ENCODE assay signal across 1 cellular context in the genomic region with DNA sequence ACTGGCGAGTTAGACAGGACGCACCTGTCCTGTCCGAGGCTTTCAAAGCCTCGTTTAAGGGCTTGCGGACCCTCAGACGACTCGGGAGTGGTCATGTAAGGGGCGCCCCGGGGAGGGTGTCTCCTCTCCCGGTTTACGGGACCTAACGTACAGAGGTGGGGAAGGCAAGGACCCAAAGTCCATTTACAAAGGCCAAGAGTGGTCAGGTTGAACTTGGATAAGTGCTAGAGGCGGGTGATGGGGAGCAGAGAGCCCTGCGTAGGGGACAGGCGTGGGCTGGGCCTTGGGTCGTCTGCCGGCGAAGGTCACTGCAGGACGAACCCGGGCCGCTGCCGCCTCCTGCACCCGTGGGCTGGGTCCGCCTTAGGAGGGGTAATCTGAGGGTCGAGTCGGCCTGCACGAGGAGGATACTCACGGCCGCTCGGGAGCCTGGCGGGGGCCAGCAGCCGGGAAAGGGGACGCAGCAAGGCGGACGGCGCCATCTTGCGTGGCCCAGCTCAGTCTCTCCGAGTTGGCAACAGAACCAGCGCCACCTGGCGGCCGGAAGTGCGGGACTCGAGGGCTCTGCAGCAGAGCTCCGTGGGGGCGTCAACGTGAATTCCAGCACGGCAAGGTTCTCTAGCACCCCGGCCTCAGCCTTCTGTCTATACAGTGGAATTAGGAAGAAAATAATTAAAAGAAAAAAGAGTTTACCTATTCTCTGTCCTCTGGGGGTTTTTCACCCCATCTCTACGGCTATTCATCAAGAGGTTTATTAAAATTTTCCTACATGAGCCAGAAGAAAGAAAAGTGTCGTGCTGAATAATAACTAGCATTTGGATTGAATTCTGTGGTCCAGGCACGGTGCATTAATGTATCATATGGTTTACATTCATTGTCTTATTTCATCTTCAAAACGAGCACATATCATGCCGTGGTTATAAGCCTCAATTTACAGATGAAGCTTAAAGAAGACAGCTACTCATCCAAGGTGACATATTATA.
TF ChIP-seq lines count a peak whose summit lies in the region.

No MANE protein-coding gene starts in this region.

TF ChIP-seq in K562, 482 proteins besides CTCF, POLR2A, EP300 and RAD21 (continued from another document and continues in another):
- TF ChIP-seq PHTF2 (CRISPR knock-in tag; IDR thresholded peaks at IDR 0.05) (no peak), NR4A1 (CRISPR knock-in tag; IDR thresholded peaks at IDR 0.05) (no peak), NR4A1 (tag; IDR thresholded peaks at IDR 0.05) (peak; percentile 36; the same call in 1 of the 2 replicates), TARDBP (IDR thresholded peaks at IDR 0.05) (0 out of 2 replicates have a peak, but pooled peaks have one; percentile 29), MYNN (IDR thresholded peaks at IDR 0.05) (peak; percentile 64; the same call in 1 of the 2 replicates), MYNN (CRISPR knock-in tag; IDR thresholded peaks at IDR 0.05) (no peak), TEAD2 (tag; IDR thresholded peaks at IDR 0.05) (no peak), SIN3B (IDR thresholded peaks at IDR 0.05; ENCODE audit: low read depth) (peak; percentile 75; the same call in 1 of the 2 replicates), NELFE (IDR thresholded peaks at IDR 0.05; ENCODE audit: insufficient read depth, insufficient read length) (no peak), BCOR (IDR thresholded peaks at IDR 0.05) (no peak), TAF7 (tag; IDR thresholded peaks at IDR 0.05) (peak; percentile 97), MCM7 (IDR thresholded peaks at IDR 0.05) (no peak), HDAC1 (IDR thresholded peaks at IDR 0.05) (peak in 1 of 2 experiments; percentile 66; a peak in 1 of 4 replicates), ZNF830 (CRISPR knock-in tag; IDR thresholded peaks at IDR 0.05) (no peak), YY1 (IDR thresholded peaks at IDR 0.05; ENCODE audit: borderline replicate concordance in 1 of 3, control insufficient read depth in 1 of 3, extremely low read depth in 1 of 3, insufficient read depth in 3 of 3, insufficient read length in 1 of 3, insufficient replicate concordance in 2 of 3, low read depth in 1 of 3, low read length in 2 of 3) (peak; percentile 94 to 99 (median 97)), CBX1 (IDR thresholded peaks at IDR 0.05; ENCODE audit: low read depth) (peak; percentile 72; the same call in 1 of the 2 replicates), ETV1 (tag; conservative IDR thresholded peaks at IDR 0.05; ENCODE audit: low read depth) (peak; percentile 100), THRAP3 (IDR thresholded peaks at IDR 0.05; ENCODE audit: borderline replicate concordance) (no peak), NFXL1 (CRISPR knock-in tag; IDR thresholded peaks at IDR 0.05) (no peak), FIP1L1 (IDR thresholded peaks at IDR 0.05; ENCODE audit: low read depth, low read length, poor library complexity, severe bottlenecking) (peak; percentile 68)
- TF ChIP-seq, protein P1, sequence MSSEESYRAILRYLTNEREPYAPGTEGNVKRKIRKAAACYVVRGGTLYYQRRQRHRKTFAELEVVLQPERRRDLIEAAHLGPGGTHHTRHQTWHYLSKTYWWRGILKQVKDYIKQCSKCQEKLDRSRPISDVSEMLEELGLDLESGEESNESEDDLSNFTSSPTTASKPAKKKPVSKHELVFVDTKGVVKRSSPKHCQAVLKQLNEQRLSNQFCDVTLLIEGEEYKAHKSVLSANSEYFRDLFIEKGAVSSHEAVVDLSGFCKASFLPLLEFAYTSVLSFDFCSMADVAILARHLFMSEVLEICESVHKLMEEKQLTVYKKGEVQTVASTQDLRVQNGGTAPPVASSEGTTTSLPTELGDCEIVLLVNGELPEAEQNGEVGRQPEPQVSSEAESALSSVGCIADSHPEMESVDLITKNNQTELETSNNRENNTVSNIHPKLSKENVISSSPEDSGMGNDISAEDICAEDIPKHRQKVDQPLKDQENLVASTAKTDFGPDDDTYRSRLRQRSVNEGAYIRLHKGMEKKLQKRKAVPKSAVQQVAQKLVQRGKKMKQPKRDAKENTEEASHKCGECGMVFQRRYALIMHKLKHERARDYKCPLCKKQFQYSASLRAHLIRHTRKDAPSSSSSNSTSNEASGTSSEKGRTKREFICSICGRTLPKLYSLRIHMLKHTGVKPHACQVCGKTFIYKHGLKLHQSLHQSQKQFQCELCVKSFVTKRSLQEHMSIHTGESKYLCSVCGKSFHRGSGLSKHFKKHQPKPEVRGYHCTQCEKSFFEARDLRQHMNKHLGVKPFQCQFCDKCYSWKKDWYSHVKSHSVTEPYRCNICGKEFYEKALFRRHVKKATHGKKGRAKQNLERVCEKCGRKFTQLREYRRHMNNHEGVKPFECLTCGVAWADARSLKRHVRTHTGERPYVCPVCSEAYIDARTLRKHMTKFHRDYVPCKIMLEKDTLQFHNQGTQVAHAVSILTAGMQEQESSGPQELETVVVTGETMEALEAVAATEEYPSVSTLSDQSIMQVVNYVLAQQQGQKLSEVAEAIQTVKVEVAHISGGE (CRISPR knock-in tag; IDR thresholded peaks at IDR 0.05) = peak in 2 of 3 experiments; percentile 46 to 70; a peak in 2 of 6 replicates
- TF ChIP-seq, protein P2, sequence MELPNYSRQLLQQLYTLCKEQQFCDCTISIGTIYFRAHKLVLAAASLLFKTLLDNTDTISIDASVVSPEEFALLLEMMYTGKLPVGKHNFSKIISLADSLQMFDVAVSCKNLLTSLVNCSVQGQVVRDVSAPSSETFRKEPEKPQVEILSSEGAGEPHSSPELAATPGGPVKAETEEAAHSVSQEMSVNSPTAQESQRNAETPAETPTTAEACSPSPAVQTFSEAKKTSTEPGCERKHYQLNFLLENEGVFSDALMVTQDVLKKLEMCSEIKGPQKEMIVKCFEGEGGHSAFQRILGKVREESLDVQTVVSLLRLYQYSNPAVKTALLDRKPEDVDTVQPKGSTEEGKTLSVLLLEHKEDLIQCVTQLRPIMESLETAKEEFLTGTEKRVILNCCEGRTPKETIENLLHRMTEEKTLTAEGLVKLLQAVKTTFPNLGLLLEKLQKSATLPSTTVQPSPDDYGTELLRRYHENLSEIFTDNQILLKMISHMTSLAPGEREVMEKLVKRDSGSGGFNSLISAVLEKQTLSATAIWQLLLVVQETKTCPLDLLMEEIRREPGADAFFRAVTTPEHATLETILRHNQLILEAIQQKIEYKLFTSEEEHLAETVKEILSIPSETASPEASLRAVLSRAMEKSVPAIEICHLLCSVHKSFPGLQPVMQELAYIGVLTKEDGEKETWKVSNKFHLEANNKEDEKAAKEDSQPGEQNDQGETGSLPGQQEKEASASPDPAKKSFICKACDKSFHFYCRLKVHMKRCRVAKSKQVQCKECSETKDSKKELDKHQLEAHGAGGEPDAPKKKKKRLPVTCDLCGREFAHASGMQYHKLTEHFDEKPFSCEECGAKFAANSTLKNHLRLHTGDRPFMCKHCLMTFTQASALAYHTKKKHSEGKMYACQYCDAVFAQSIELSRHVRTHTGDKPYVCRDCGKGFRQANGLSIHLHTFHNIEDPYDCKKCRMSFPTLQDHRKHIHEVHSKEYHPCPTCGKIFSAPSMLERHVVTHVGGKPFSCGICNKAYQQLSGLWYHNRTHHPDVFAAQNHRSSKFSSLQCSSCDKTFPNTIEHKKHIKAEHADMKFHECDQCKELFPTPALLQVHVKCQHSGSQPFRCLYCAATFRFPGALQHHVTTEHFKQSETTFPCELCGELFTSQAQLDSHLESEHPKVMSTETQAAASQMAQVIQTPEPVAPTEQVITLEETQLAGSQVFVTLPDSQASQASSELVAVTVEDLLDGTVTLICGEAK (IDR thresholded peaks at IDR 0.05) = peak; percentile 69
- TF ChIP-seq, protein P2 (CRISPR knock-in tag; IDR thresholded peaks at IDR 0.05) = no peak
- TF ChIP-seq, protein P3, sequence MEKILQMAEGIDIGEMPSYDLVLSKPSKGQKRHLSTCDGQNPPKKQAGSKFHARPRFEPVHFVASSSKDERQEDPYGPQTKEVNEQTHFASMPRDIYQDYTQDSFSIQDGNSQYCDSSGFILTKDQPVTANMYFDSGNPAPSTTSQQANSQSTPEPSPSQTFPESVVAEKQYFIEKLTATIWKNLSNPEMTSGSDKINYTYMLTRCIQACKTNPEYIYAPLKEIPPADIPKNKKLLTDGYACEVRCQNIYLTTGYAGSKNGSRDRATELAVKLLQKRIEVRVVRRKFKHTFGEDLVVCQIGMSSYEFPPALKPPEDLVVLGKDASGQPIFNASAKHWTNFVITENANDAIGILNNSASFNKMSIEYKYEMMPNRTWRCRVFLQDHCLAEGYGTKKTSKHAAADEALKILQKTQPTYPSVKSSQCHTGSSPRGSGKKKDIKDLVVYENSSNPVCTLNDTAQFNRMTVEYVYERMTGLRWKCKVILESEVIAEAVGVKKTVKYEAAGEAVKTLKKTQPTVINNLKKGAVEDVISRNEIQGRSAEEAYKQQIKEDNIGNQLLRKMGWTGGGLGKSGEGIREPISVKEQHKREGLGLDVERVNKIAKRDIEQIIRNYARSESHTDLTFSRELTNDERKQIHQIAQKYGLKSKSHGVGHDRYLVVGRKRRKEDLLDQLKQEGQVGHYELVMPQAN (IDR thresholded peaks at IDR 0.05; ENCODE audit: borderline replicate concordance) = peak; percentile 38; the same call in 1 of the 2 replicates
- TF ChIP-seq, protein P4, sequence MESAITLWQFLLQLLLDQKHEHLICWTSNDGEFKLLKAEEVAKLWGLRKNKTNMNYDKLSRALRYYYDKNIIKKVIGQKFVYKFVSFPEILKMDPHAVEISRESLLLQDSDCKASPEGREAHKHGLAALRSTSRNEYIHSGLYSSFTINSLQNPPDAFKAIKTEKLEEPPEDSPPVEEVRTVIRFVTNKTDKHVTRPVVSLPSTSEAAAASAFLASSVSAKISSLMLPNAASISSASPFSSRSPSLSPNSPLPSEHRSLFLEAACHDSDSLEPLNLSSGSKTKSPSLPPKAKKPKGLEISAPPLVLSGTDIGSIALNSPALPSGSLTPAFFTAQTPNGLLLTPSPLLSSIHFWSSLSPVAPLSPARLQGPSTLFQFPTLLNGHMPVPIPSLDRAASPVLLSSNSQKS (CRISPR knock-in tag; IDR thresholded peaks at IDR 0.05) = no peak
- TF ChIP-seq, protein P5, sequence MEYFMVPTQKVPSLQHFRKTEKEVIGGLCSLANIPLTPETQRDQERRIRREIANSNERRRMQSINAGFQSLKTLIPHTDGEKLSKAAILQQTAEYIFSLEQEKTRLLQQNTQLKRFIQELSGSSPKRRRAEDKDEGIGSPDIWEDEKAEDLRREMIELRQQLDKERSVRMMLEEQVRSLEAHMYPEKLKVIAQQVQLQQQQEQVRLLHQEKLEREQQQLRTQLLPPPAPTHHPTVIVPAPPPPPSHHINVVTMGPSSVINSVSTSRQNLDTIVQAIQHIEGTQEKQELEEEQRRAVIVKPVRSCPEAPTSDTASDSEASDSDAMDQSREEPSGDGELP (CRISPR knock-in tag; IDR thresholded peaks at IDR 0.05; ENCODE audit: borderline replicate concordance) = peak; percentile 75
- TF ChIP-seq, protein P6, sequence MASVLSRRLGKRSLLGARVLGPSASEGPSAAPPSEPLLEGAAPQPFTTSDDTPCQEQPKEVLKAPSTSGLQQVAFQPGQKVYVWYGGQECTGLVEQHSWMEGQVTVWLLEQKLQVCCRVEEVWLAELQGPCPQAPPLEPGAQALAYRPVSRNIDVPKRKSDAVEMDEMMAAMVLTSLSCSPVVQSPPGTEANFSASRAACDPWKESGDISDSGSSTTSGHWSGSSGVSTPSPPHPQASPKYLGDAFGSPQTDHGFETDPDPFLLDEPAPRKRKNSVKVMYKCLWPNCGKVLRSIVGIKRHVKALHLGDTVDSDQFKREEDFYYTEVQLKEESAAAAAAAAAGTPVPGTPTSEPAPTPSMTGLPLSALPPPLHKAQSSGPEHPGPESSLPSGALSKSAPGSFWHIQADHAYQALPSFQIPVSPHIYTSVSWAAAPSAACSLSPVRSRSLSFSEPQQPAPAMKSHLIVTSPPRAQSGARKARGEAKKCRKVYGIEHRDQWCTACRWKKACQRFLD (CRISPR knock-in tag; IDR thresholded peaks at IDR 0.05) = no peak; the same call in 1 of the 2 replicates
- TF ChIP-seq, protein P7, sequence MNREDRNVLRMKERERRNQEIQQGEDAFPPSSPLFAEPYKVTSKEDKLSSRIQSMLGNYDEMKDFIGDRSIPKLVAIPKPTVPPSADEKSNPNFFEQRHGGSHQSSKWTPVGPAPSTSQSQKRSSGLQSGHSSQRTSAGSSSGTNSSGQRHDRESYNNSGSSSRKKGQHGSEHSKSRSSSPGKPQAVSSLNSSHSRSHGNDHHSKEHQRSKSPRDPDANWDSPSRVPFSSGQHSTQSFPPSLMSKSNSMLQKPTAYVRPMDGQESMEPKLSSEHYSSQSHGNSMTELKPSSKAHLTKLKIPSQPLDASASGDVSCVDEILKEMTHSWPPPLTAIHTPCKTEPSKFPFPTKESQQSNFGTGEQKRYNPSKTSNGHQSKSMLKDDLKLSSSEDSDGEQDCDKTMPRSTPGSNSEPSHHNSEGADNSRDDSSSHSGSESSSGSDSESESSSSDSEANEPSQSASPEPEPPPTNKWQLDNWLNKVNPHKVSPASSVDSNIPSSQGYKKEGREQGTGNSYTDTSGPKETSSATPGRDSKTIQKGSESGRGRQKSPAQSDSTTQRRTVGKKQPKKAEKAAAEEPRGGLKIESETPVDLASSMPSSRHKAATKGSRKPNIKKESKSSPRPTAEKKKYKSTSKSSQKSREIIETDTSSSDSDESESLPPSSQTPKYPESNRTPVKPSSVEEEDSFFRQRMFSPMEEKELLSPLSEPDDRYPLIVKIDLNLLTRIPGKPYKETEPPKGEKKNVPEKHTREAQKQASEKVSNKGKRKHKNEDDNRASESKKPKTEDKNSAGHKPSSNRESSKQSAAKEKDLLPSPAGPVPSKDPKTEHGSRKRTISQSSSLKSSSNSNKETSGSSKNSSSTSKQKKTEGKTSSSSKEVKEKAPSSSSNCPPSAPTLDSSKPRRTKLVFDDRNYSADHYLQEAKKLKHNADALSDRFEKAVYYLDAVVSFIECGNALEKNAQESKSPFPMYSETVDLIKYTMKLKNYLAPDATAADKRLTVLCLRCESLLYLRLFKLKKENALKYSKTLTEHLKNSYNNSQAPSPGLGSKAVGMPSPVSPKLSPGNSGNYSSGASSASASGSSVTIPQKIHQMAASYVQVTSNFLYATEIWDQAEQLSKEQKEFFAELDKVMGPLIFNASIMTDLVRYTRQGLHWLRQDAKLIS (CRISPR knock-in tag; IDR thresholded peaks at IDR 0.05) = peak; percentile 85
